In the genomic region with DNA sequence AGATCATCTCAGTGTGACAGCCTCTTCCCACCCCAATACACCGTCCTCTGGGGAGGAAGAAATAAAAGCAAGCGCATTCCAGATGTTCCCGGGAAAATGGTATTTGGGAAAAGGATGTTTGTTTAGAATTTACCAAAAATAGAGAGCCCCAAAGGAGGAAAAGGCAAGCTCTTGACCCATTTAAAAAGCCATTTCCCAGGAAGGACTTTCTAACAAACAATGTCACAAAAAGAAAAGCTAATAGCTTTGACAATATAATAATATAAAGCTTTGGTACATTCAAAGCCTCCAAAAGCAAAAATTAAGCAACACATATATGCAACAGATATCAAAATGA, we compare ENCODE assay signal across 2 cellular contexts.
TF ChIP-seq lines count a peak whose summit lies in the region.

No MANE protein-coding gene starts in this region.

TF ChIP-seq in HepG2, 621 proteins besides CTCF, POLR2A, EP300 and RAD21 (continued from another document and continues in another):
- TF ChIP-seq, protein P1, sequence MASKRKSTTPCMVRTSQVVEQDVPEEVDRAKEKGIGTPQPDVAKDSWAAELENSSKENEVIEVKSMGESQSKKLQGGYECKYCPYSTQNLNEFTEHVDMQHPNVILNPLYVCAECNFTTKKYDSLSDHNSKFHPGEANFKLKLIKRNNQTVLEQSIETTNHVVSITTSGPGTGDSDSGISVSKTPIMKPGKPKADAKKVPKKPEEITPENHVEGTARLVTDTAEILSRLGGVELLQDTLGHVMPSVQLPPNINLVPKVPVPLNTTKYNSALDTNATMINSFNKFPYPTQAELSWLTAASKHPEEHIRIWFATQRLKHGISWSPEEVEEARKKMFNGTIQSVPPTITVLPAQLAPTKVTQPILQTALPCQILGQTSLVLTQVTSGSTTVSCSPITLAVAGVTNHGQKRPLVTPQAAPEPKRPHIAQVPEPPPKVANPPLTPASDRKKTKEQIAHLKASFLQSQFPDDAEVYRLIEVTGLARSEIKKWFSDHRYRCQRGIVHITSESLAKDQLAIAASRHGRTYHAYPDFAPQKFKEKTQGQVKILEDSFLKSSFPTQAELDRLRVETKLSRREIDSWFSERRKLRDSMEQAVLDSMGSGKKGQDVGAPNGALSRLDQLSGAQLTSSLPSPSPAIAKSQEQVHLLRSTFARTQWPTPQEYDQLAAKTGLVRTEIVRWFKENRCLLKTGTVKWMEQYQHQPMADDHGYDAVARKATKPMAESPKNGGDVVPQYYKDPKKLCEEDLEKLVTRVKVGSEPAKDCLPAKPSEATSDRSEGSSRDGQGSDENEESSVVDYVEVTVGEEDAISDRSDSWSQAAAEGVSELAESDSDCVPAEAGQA (IDR thresholded peaks at IDR 0.05; ENCODE audit: low read depth): no peak
- TF ChIP-seq, protein P1 (CRISPR knock-in tag; IDR thresholded peaks at IDR 0.05; ENCODE audit: borderline replicate concordance): peak; percentile 46; the same call in 1 of the 2 replicates
- TF ChIP-seq MAZ (IDR thresholded peaks at IDR 0.05; ENCODE audit: borderline replicate concordance, low read depth, low read length) (no peak), MAZ (CRISPR knock-in tag; IDR thresholded peaks at IDR 0.05; ENCODE audit: low read depth) (no peak), SNRNP70 (IDR thresholded peaks at IDR 0.05; ENCODE audit: low read depth, low read length) (no peak), ZFP36 (IDR thresholded peaks at IDR 0.05; ENCODE audit: borderline replicate concordance, low read depth, low read length, partially characterized antibody) (no peak), EEA1 (CRISPR knock-in tag; IDR thresholded peaks at IDR 0.05; ENCODE audit: borderline replicate concordance) (no peak), ATRX (CRISPR knock-in tag; IDR thresholded peaks at IDR 0.05; ENCODE audit: borderline replicate concordance) (no peak), ETV5 (CRISPR knock-in tag; IDR thresholded peaks at IDR 0.05; ENCODE audit: borderline replicate concordance) (no peak; the same call in 1 of the 2 replicates), ESRRA (CRISPR knock-in tag; IDR thresholded peaks at IDR 0.05; ENCODE audit: low read depth) (no peak), JUNB (CRISPR knock-in tag; IDR thresholded peaks at IDR 0.05; ENCODE audit: borderline replicate concordance) (no peak), NFE2 (CRISPR knock-in tag; IDR thresholded peaks at IDR 0.05) (no peak), ZNF605 (CRISPR knock-in tag; IDR thresholded peaks at IDR 0.05) (no peak)
- TF ChIP-seq, protein P2, sequence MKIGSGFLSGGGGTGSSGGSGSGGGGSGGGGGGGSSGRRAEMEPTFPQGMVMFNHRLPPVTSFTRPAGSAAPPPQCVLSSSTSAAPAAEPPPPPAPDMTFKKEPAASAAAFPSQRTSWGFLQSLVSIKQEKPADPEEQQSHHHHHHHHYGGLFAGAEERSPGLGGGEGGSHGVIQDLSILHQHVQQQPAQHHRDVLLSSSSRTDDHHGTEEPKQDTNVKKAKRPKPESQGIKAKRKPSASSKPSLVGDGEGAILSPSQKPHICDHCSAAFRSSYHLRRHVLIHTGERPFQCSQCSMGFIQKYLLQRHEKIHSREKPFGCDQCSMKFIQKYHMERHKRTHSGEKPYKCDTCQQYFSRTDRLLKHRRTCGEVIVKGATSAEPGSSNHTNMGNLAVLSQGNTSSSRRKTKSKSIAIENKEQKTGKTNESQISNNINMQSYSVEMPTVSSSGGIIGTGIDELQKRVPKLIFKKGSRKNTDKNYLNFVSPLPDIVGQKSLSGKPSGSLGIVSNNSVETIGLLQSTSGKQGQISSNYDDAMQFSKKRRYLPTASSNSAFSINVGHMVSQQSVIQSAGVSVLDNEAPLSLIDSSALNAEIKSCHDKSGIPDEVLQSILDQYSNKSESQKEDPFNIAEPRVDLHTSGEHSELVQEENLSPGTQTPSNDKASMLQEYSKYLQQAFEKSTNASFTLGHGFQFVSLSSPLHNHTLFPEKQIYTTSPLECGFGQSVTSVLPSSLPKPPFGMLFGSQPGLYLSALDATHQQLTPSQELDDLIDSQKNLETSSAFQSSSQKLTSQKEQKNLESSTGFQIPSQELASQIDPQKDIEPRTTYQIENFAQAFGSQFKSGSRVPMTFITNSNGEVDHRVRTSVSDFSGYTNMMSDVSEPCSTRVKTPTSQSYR (CRISPR knock-in tag; IDR thresholded peaks at IDR 0.05; ENCODE audit: borderline replicate concordance): no peak
- TF ChIP-seq, protein P3, sequence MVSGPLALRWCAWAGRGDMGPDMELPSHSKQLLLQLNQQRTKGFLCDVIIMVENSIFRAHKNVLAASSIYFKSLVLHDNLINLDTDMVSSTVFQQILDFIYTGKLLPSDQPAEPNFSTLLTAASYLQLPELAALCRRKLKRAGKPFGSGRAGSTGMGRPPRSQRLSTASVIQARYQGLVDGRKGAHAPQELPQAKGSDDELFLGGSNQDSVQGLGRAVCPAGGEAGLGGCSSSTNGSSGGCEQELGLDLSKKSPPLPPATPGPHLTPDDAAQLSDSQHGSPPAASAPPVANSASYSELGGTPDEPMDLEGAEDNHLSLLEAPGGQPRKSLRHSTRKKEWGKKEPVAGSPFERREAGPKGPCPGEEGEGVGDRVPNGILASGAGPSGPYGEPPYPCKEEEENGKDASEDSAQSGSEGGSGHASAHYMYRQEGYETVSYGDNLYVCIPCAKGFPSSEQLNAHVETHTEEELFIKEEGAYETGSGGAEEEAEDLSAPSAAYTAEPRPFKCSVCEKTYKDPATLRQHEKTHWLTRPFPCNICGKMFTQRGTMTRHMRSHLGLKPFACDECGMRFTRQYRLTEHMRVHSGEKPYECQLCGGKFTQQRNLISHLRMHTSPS (CRISPR knock-in tag; IDR thresholded peaks at IDR 0.05; ENCODE audit: low read depth): no peak

TF ChIP-seq in liver, 16 proteins besides CTCF, POLR2A, EP300 and RAD21 (continued from another document):
- TF ChIP-seq HNF4G (IDR thresholded peaks at IDR 0.05) (no peak), NR2F2 (IDR thresholded peaks at IDR 0.05) (peak; percentile 43), EGR1 (IDR thresholded peaks at IDR 0.05; ENCODE audit: low read depth in 2 of 2) (no peak)
